27 cellular contexts compared by ENCODE assay signal in genomic region chr18:10460414-10461018, GRCh38.
"Had no signal": no experiment of that assay in that cellular context is flagged by ENCODE, and none has a peak within 500 bp of the region (broad histone marks: within the 10 kb centered on the region; RNA-seq: fewer than 3 reads in every experiment).

No MANE protein-coding gene starts in this region.

- H3K27me3 ChIP-seq: right atrium auricular region, testis, tibial artery, upper lobe of left lung, uterus had no signal

- H3K36me3 ChIP-seq: colonic mucosa, gastroesophageal sphincter, left ventricle myocardium inferior, lower lobe of right lung, neutrophil, right atrium auricular region, sigmoid colon, tibial artery, upper lobe of left lung, uterus had no signal

- DNase-seq: colonic mucosa; effector CD8-positive, alpha-beta T cell; endodermal cell; foreskin keratinocyte; hypothalamus; immature natural killer cell; islet precursor cell; kidney glomerular epithelial cell; left colon; left ventricle myocardium inferior; lower lobe of right lung; natural killer cell; sigmoid colon; stimulated activated CD4-positive, alpha-beta T cell treated with anti-CD3 and anti-CD28 coated beads, Interleukin-4, amount 100 ng/mL, for 4 hours; stimulated activated naive CD8-positive, alpha-beta T cell treated with anti-CD3 and anti-CD28 coated beads, Interleukin-15, Interleukin-2, amounts not matched to agents 100 U/mL and 50 U/mL, for 24 hours; substantia nigra; testis; tibial artery; upper lobe of left lung; uterus had no signal

- H2AFZ ChIP-seq: parathyroid adenoma had no signal

- H3K9me3 ChIP-seq: colonic mucosa, gastroesophageal sphincter, left ventricle myocardium inferior, lower lobe of right lung, neutrophil, right atrium auricular region, sigmoid colon, testis, tibial artery, upper lobe of left lung, uterus had no signal

- H3K79me2 ChIP-seq: parathyroid adenoma had no signal

- ATAC-seq: esophagus mucosa; foreskin keratinocyte; gastroesophageal sphincter; left colon; lower lobe of right lung; natural killer cell; stimulated activated memory B cell treated with anti-CD40 and anti-IgM and Interleukin-4, amounts not matched to agents 10 μg/mL and 1 μg/mL and 100 μg/mL, for 72 hours; stimulated activated naive CD8-positive, alpha-beta T cell treated with anti-CD3 and anti-CD28 coated beads, Interleukin-15, Interleukin-2, amounts not matched to agents 100 U/mL and 50 U/mL, for 24 hours had no signal

- H3K27ac ChIP-seq: colonic mucosa, epithelial cell of prostate, foreskin keratinocyte, gastroesophageal sphincter, left ventricle myocardium inferior, lower lobe of right lung, neutrophil, parathyroid adenoma, right atrium auricular region, sigmoid colon, testis, tibial artery, upper lobe of left lung, uterus had no signal

- H3K9ac ChIP-seq: parathyroid adenoma had no signal

- H3K4me1 ChIP-seq: colonic mucosa, testis had no signal

- H3K4me3 ChIP-seq: colonic mucosa, gastroesophageal sphincter, left ventricle myocardium inferior, lower lobe of right lung, right atrium auricular region, sigmoid colon, testis, tibial artery, upper lobe of left lung, uterus had no signal
